Comparison of ENCODE assay signal across 13 cellular contexts in genomic region chr15:65584241-65584640, GRCh38. TPM values are rescaled to one million over a fixed set of nuclear protein-coding genes. Genes with fewer than 3 reads are reported as not detected.
DNase-seq lines count a peak whose midpoint lies in the region; TF ChIP-seq lines count a peak whose summit lies in the region.
"Had no signal": no experiment of that assay in that cellular context is flagged by ENCODE, and none has a peak within 500 bp of the region (broad histone marks: within the 10 kb centered on the region; RNA-seq: fewer than 3 reads in every experiment).

No MANE protein-coding gene starts in this region.

- no peaks in the 10 kb centered on the region for H3K79me2 ChIP-seq in OCI-LY1 (ENCODE audit: insufficient read depth, low read length)
- H3K79me2 ChIP-seq in parathyroid adenoma, result no peaks in the 10 kb centered on the region

- H3K36me3 ChIP-seq in OCI-LY1 (ENCODE audit: insufficient read depth, low read length) (peaks cover 80% of the 10 kb centered on the region), parathyroid adenoma (ENCODE audit: control insufficient read depth, insufficient read depth, low read length) (no peaks in the 10 kb centered on the region)
- H3K36me3 ChIP-seq in effector memory CD4-positive, alpha-beta T cell (ENCODE audit: control insufficient read depth, insufficient read depth, low read length), result peaks cover 28% of the 10 kb centered on the region

- intact Hi-C loops in activated CD4-positive, alpha-beta T cell treated with anti-CD3 and anti-CD28 coated beads, Interleukin-2, amount 10 ng/mL, durations not matched to agents 24 days and 14 days (cut with micrococcal nuclease), result no loop called here

- peak overlapping the region; percentile 84 for H3K27ac Mint-ChIP-seq in activated CD4-positive, alpha-beta T cell treated with anti-CD3 and anti-CD28 coated beads, Interleukin-2, amount 10 ng/mL, durations not matched to agents 24 days and 14 days

- no peaks in the 10 kb centered on the region for H3K27me3 Mint-ChIP-seq in activated CD4-positive, alpha-beta T cell treated with anti-CD3 and anti-CD28 coated beads, Interleukin-2, amount 10 ng/mL, durations not matched to agents 24 days and 14 days

- H3K9me2 ChIP-seq in OCI-LY1 (ENCODE audit: low read depth, low read length), result no peaks in the 10 kb centered on the region

- no peaks in the 10 kb centered on the region for H3K9me3 Mint-ChIP-seq in activated CD4-positive, alpha-beta T cell treated with anti-CD3 and anti-CD28 coated beads, Interleukin-2, amount 10 ng/mL, durations not matched to agents 24 days and 14 days

- no peak for DNase-seq in activated CD4-positive, alpha-beta T cell treated with anti-CD3 and anti-CD28 coated beads, Interleukin-2, amount 10 ng/mL, durations not matched to agents 24 days and 14 days
- DNase-seq in activated CD4-positive, alpha-beta T cell treated with anti-CD3 and anti-CD28 coated beads for 4 hours, result no peak
- no peak for DNase-seq in effector memory CD4-positive, alpha-beta T cell
- DNase-seq in pons (ENCODE audit: low spot score), result no peak
- no peak for DNase-seq in HPDE6-E6E7 (ENCODE audit: extremely low spot score)
- DNase-seq in globus pallidus (ENCODE audit: low spot score), result no peak
- DNase-seq: amniotic stem cell, NCI-H1092 treated with DMSO at 0.1 percent for 48 hours, nucleus accumbens, tibial artery had no signal

- no peak for TF ChIP-seq CTCF in OCI-LY1 (IDR thresholded peaks at IDR 0.05; ENCODE audit: low read length)
- TF ChIP-seq CTCF in parathyroid adenoma (IDR thresholded peaks at IDR 0.05), result no peak

- H3K9ac ChIP-seq in OCI-LY1 (ENCODE audit: low read length) (no peak overlapping the region), parathyroid adenoma (no peak overlapping the region)

- H3K4me3 ChIP-seq in OCI-LY1 (ENCODE audit: low read depth, low read length, poor library complexity, severe bottlenecking), result no peak overlapping the region
- no peak overlapping the region for H3K4me3 ChIP-seq in effector memory CD4-positive, alpha-beta T cell (ENCODE audit: insufficient read depth, low read depth, low read length, poor library complexity, severe bottlenecking)
- H3K4me3 ChIP-seq in parathyroid adenoma (ENCODE audit: low read depth, low read length), result no peak overlapping the region
- H3K4me3 ChIP-seq: A549, tibial artery had no signal

- H3K4me1 ChIP-seq in OCI-LY1 (ENCODE audit: insufficient read depth, low read length, severe bottlenecking) (peaks cover 18% of the 10 kb centered on the region), parathyroid adenoma (no peaks in the 10 kb centered on the region)
- no peaks in the 10 kb centered on the region for H3K4me1 ChIP-seq in effector memory CD4-positive, alpha-beta T cell (ENCODE audit: control insufficient read depth, insufficient read depth, low read length, poor library complexity, severe bottlenecking)
- H3K4me1 ChIP-seq: tibial artery had no signal

- H2AFZ ChIP-seq in OCI-LY1 (ENCODE audit: low read length) (no peak overlapping the region), parathyroid adenoma (no peak overlapping the region)

- no peaks in the 10 kb centered on the region for H3F3A ChIP-seq in OCI-LY1 (ENCODE audit: insufficient read depth, low read length)

- peaks cover 30% of the 10 kb centered on the region for H3K4me1 Mint-ChIP-seq in activated CD4-positive, alpha-beta T cell treated with anti-CD3 and anti-CD28 coated beads, Interleukin-2, amount 10 ng/mL, durations not matched to agents 24 days and 14 days

- H3K27me3 ChIP-seq in OCI-LY1 (ENCODE audit: insufficient read depth, low read length), result no peaks in the 10 kb centered on the region
- no peaks in the 10 kb centered on the region for H3K27me3 ChIP-seq in effector memory CD4-positive, alpha-beta T cell (replicated peaks; ENCODE audit: control insufficient read depth, insufficient read depth, low read length, poor library complexity, severe bottlenecking)
- no peaks in the 10 kb centered on the region for H3K27me3 ChIP-seq in parathyroid adenoma (ENCODE audit: control insufficient read depth, insufficient read depth, low read length)
- H3K27me3 ChIP-seq: tibial artery had no signal

- H4K20me1 ChIP-seq in OCI-LY1 (ENCODE audit: insufficient read depth, low read length), result no peaks in the 10 kb centered on the region

- H3K4me2 ChIP-seq in OCI-LY1 (ENCODE audit: low read length) (peak overlapping the region; percentile 3; the same call in 1 of the 2 replicates), parathyroid adenoma (ENCODE audit: low read length) (no peak overlapping the region)
- H3K4me2 ChIP-seq: A549 had no signal

- H3K9me3 ChIP-seq in OCI-LY1 (ENCODE audit: low read length), result no peaks in the 10 kb centered on the region
- H3K9me3 ChIP-seq in effector memory CD4-positive, alpha-beta T cell (ENCODE audit: control insufficient read depth, low read length), result no peaks in the 10 kb centered on the region
- no peaks in the 10 kb centered on the region for H3K9me3 ChIP-seq in parathyroid adenoma (ENCODE audit: control insufficient read depth, low read length)
- H3K9me3 ChIP-seq: A549, tibial artery had no signal

- peaks cover 63% of the 10 kb centered on the region for H3K36me3 Mint-ChIP-seq in activated CD4-positive, alpha-beta T cell treated with anti-CD3 and anti-CD28 coated beads, Interleukin-2, amount 10 ng/mL, durations not matched to agents 24 days and 14 days (ENCODE audit: low read depth)

- H3K4me3 Mint-ChIP-seq in activated CD4-positive, alpha-beta T cell treated with anti-CD3 and anti-CD28 coated beads, Interleukin-2, amount 10 ng/mL, durations not matched to agents 24 days and 14 days, result peak overlapping the region; percentile 66

- H3K27ac ChIP-seq in OCI-LY1 (ENCODE audit: low read depth, low read length, poor library complexity, severe bottlenecking) (peak overlapping the region; percentile 56), parathyroid adenoma (peak overlapping the region; percentile 47)
- peak overlapping the region; percentile 52 for H3K27ac ChIP-seq in effector memory CD4-positive, alpha-beta T cell (ENCODE audit: insufficient read depth, low read length, poor library complexity, severe bottlenecking)
- H3K27ac ChIP-seq: A549, tibial artery had no signal

RNA-seq across cellular contexts. Expression of gene INTS14, which starts 26.7 kb away (rescaled TPM):
- 46.4 and 49.2 TPM in 2 replicates for total RNA-seq in activated CD4-positive, alpha-beta T cell treated with anti-CD3 and anti-CD28 coated beads, Interleukin-2, amount 10 ng/mL, durations not matched to agents 24 days and 14 days

RNA-seq across cellular contexts. Expression of gene SLC24A1, which starts 37.5 kb away (rescaled TPM):
- 5.1 and 5.5 TPM in 2 replicates for total RNA-seq in activated CD4-positive, alpha-beta T cell treated with anti-CD3 and anti-CD28 coated beads, Interleukin-2, amount 10 ng/mL, durations not matched to agents 24 days and 14 days

RNA-seq across cellular contexts. Expression of gene HACD3, which starts 54.0 kb away (rescaled TPM):
- total RNA-seq in activated CD4-positive, alpha-beta T cell treated with anti-CD3 and anti-CD28 coated beads, Interleukin-2, amount 10 ng/mL, durations not matched to agents 24 days and 14 days, result 39.4 and 45.1 TPM in 2 replicates
